In the genomic region with DNA sequence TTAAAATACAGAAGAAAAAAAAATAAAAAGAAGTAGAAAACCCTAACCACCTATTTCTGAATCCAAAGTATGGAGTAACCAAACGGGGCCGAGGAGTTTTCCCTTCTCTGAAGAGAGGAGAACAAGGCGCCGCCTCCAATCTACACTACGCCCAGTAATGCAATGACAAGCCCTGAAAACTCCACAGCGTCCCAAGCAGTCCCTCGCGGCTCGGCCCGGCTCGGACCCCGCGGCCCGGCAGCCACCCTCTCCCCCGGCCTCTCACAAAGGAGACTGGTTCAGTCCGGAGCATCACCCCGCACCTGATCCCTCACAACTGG, we compare ENCODE assay signal across 8 cellular contexts. TPM values are rescaled to one million over a fixed set of nuclear protein-coding genes. Genes with fewer than 3 reads are reported as not detected.
DNase-seq lines count a peak whose midpoint lies in the region; ATAC-seq, FAIRE-seq and TF ChIP-seq lines count a peak whose summit lies in the region.

No MANE protein-coding gene starts in this region.

- no peaks in the 10 kb centered on the region for H3K27me3 ChIP-seq in K562 (ENCODE audit: control insufficient read depth in 2 of 2, insufficient read depth in 2 of 2, low read length in 2 of 2)
- H3K27me3 ChIP-seq in left lung = no peaks in the 10 kb centered on the region
- H3K27me3 ChIP-seq in thymus (ENCODE audit: control insufficient read depth, insufficient read depth) = no peaks in the 10 kb centered on the region

- no TSS peak for BruUV-seq in K562 (replicated peaks; lab: Mats Ljungman, UMichigan)

- H3K4me2 ChIP-seq in K562 (ENCODE audit: insufficient read depth, low read length) = peak overlapping the region; percentile 91

- 0% methylated on average over 4 of the region's 17 CpGs for WGBS in K562 (ENCODE audit: insufficient coverage, low coverage, missing lambda C conversion rate)
- 1% methylated on average over 17 of the region's 17 CpGs for WGBS in thymus

- TF ChIP-seq CTCF in K562 (IDR thresholded peaks at IDR 0.05 in 2 of 3, conservative IDR thresholded peaks at IDR 0.05 in 1 of 3; ENCODE audit: insufficient read depth in 2 of 3, low read depth in 1 of 3, low read length in 3 of 3) (no peak), left lung (IDR thresholded peaks at IDR 0.05) (no peak)

- peak overlapping the region; percentile 90 for H2AFZ ChIP-seq in K562 (ENCODE audit: low read depth, low read length)

- no peak for FAIRE-seq in K562 (lab: Jason Lieb, UNC)

- H3K4me3 ChIP-seq in K562 (peak overlapping the region; percentile 99), left lung (peak overlapping the region; percentile 85 to 91), thymus (ENCODE audit: low read length) (peak overlapping the region; percentile 94)

- intact Hi-C loops in K562 (cut with micrococcal nuclease) (no loop called here), left lung (cut with DNase I) (no loop called here)

- H3K4me1 Mint-ChIP-seq in activated CD4-positive, alpha-beta T cell treated with anti-CD3 and anti-CD28 coated beads, Interleukin-2, amount 10 ng/mL, durations not matched to agents 7 days and 5 days = peaks cover 40% of the 10 kb centered on the region

- no peak for TF ChIP-seq RAD21 in K562 (CRISPR knock-in tag; conservative IDR thresholded peaks at IDR 0.05 in 1 of 2, IDR thresholded peaks at IDR 0.05 in 1 of 2)

- no peaks in the 10 kb centered on the region for H3K9me3 ChIP-seq in K562 (replicated peaks; ENCODE audit: control insufficient read depth, insufficient read depth, low read depth, low read length)
- H3K9me3 ChIP-seq in left lung = no peaks in the 10 kb centered on the region
- H3K9me3 ChIP-seq in thymus (ENCODE audit: control insufficient read depth) = no peaks in the 10 kb centered on the region

- peak overlapping the region; percentile 99 for H3K27ac Mint-ChIP-seq in activated CD4-positive, alpha-beta T cell treated with anti-CD3 and anti-CD28 coated beads, Interleukin-2, amount 10 ng/mL, durations not matched to agents 7 days and 5 days

- H3K79me2 ChIP-seq in K562 (ENCODE audit: control insufficient read depth, insufficient read depth, low read length) = peaks cover 52% of the 10 kb centered on the region

- TF ChIP-seq POLR2A in K562 (conservative IDR thresholded peaks at IDR 0.05) = no peak

- no peak for DNase-seq in activated CD4-positive, alpha-beta T cell treated with anti-CD3 and anti-CD28 coated beads, Interleukin-2, amount 10 ng/mL, durations not matched to agents 7 days and 5 days
- DNase-seq in activated CD4-positive, alpha-beta T cell treated with anti-CD3 and anti-CD28 coated beads, Interleukin-2, amount 50 U/mL, for 1 hour = no peak
- DNase-seq in K562 (ENCODE audit: extremely low read depth in 1 of 4, low spot score in 3 of 4) = no peak
- DNase-seq in left lung = no peak
- no peak for DNase-seq in stimulated activated naive CD4-positive, alpha-beta T cell (lab: John Stamatoyannopoulos, UW)
- no peak for DNase-seq in NCI-H226

- H3K27me3 Mint-ChIP-seq in activated CD4-positive, alpha-beta T cell treated with anti-CD3 and anti-CD28 coated beads, Interleukin-2, amount 10 ng/mL, durations not matched to agents 7 days and 5 days = no peaks in the 10 kb centered on the region

- POLR2A ChIA-PET in activated CD4-positive, alpha-beta T cell treated with anti-CD3 and anti-CD28 coated beads, Interleukin-2, amount 10 ng/mL, durations not matched to agents 7 days and 5 days (lab: Charles Lee) = interaction anchor here (1.8 kb wide), 1 partner anchor 18 kb away, joined by 20 read pairs; no protein-coding TSS in a partner anchor
- POLR2A ChIA-PET in K562 (lab: Yijun Ruan, JAX) = interaction anchor here (0.6 to 3.7 kb wide), 14 partner anchors 9 to 338 kb away, joined by 3 to 13 read pairs (median 4); partner anchors contain the start of genes RAB2B, SALL2 and SUPT16H

- H3K9me3 Mint-ChIP-seq in activated CD4-positive, alpha-beta T cell treated with anti-CD3 and anti-CD28 coated beads, Interleukin-2, amount 10 ng/mL, durations not matched to agents 7 days and 5 days = no peaks in the 10 kb centered on the region

- H3K4me3 Mint-ChIP-seq in activated CD4-positive, alpha-beta T cell treated with anti-CD3 and anti-CD28 coated beads, Interleukin-2, amount 10 ng/mL, durations not matched to agents 7 days and 5 days = peak overlapping the region; percentile 92

- H3K36me3 ChIP-seq in K562 (ENCODE audit: control insufficient read depth, insufficient read depth, low read length) = peaks cover 18% of the 10 kb centered on the region; the same call in 2 of the 3 replicates
- peaks cover 0 to 14% of the 10 kb centered on the region in 2 donors for H3K36me3 ChIP-seq in left lung
- H3K36me3 ChIP-seq in thymus (ENCODE audit: control insufficient read depth, insufficient read depth) = no peaks in the 10 kb centered on the region

- H3K27ac ChIP-seq in K562 (ENCODE audit: extremely low read depth, low read depth, low read length) (peak overlapping the region; percentile 84), left lung (peak overlapping the region; percentile 98), thymus (ENCODE audit: low read depth) (peak overlapping the region; percentile 87)

- in situ Hi-C loops in K562 (cut with MboI) = no loop called here

- no peaks in the 10 kb centered on the region for H3K9me1 ChIP-seq in K562 (ENCODE audit: control insufficient read depth, insufficient read depth, low read length)

- TF ChIP-seq EP300 in K562 (IDR thresholded peaks at IDR 0.05; ENCODE audit: low read length) = no peak

- ATAC-seq in HG03432 (IDR thresholded peaks at IDR 0.05; ENCODE audit: unreplicated experiment) (peak; percentile 23), K562 (peak; percentile 64), left lung (peak; percentile 46)

- H4K20me1 ChIP-seq in K562 (replicated peaks; ENCODE audit: control insufficient read depth, insufficient read depth, low read length) = no peaks in the 10 kb centered on the region

- CTCF ChIA-PET in activated CD4-positive, alpha-beta T cell treated with anti-CD3 and anti-CD28 coated beads, Interleukin-2, amount 10 ng/mL, durations not matched to agents 7 days and 5 days (lab: Charles Lee) = interaction anchor here (0.6 to 5.0 kb wide), 19 partner anchors 9 to 1044 kb away, joined by 3 to 36 read pairs (median 4); partner anchors contain the start of genes RAB2B, SUPT16H and TOX4
- CTCF ChIA-PET in K562 (lab: Yijun Ruan, JAX; ENCODE audit: low intra/inter-chr PET ratio) = no interaction called here

- peaks cover 3 to 4% of the 10 kb centered on the region in 2 experiments; a peak in 3 of 5 replicates for H3K4me1 ChIP-seq in K562 (replicated peaks in 1 of 2; ENCODE audit: control insufficient read depth in 2 of 2, insufficient read depth in 2 of 2, low read length in 2 of 2)
- peaks cover 10 to 48% of the 10 kb centered on the region in 2 donors for H3K4me1 ChIP-seq in left lung
- H3K4me1 ChIP-seq in thymus (ENCODE audit: control insufficient read depth, insufficient read depth, low read length) = peaks cover 11% of the 10 kb centered on the region

- peak overlapping the region; percentile 91 to 93 for H3K9ac ChIP-seq in K562 (ENCODE audit: insufficient read depth in 1 of 2, low read depth in 2 of 2, low read length in 2 of 2)

- peaks cover 24% of the 10 kb centered on the region for H3K36me3 Mint-ChIP-seq in activated CD4-positive, alpha-beta T cell treated with anti-CD3 and anti-CD28 coated beads, Interleukin-2, amount 10 ng/mL, durations not matched to agents 7 days and 5 days (ENCODE audit: low read depth)

RNA-seq across cellular contexts. Expression of gene CHD8, which starts 0.4 kb away (rescaled TPM):
- total RNA-seq in activated CD4-positive, alpha-beta T cell treated with anti-CD3 and anti-CD28 coated beads, Interleukin-2, amount 10 ng/mL, durations not matched to agents 7 days and 5 days = 100 to 1,000 TPM; 123 to 127 TPM
- total RNA-seq in K562 (2011; cell fraction: chromatin; rRNA removed; ENCODE audit: low replicate concordance) = 106 and 148 TPM in 2 replicates
- 49.3 and 52.2 TPM in 2 replicates for total RNA-seq in K562 (2011; cell fraction: nucleolus; rRNA removed)
- 74.3 and 91.6 TPM in 2 replicates for total RNA-seq in K562 (2011; cell fraction: nucleoplasm; rRNA removed)
- total RNA-seq in K562 (2014; rRNA removed) (34.0 and 37.3 TPM in 2 replicates), K562 (2014; rRNA removed; fragmentation: Illumina TruSeq; extraction: Trizol) (32.8 TPM in 2 replicates), K562 (2015; rRNA removed; fragmentation: Illumina TruSeq; extraction: Trizol) (33.1 and 33.6 TPM in 2 replicates), K562 (2021) (43.5 and 51.2 TPM in 2 replicates), left lung (10 to 100 TPM; 69.2 to 73.5 TPM)
- polyA plus RNA-seq in K562 (2011; rRNA removed) (11.1 and 15.3 TPM in 2 replicates), K562 (2014; fragmentation: Illumina TruSeq; extraction: Trizol) (34.5 and 36.9 TPM in 2 replicates), K562 (2014; fragmentation: Nextera tagmentation; extraction: Ambion mirVana) (10 to 100 TPM; 11.8 to 16.8 TPM), K562 (2014; rRNA removed) (18.1 and 18.8 TPM in 2 replicates), thymus (36.8 TPM)
- polyA plus RNA-seq in K562 (2011; cell fraction: cytosol; rRNA removed) = 15.5 and 21.4 TPM in 2 replicates
- 56.0 and 87.4 TPM in 2 replicates for polyA plus RNA-seq in K562 (2011; cell fraction: nucleus; rRNA removed)
- 31.9 and 65.0 TPM in 2 replicates for polyA plus RNA-seq in K562 (2012)
- 30.5 and 38.1 TPM in 2 replicates for polyA minus RNA-seq in K562 (2011; rRNA and poly(A)+ RNA removed)
- polyA minus RNA-seq in K562 (2011; cell fraction: cytosol; rRNA and poly(A)+ RNA removed) = 28.3 and 38.5 TPM in 2 replicates
- polyA minus RNA-seq in K562 (2011; cell fraction: nucleus; rRNA and poly(A)+ RNA removed) = 24.2 and 39.2 TPM in 2 replicates

RNA-seq across cellular contexts. Expression of gene RAB2B, which starts 21.2 kb away (rescaled TPM):
- 10 to 100 TPM; 23.3 to 23.8 TPM for total RNA-seq in activated CD4-positive, alpha-beta T cell treated with anti-CD3 and anti-CD28 coated beads, Interleukin-2, amount 10 ng/mL, durations not matched to agents 7 days and 5 days
- 19.5 and 32.5 TPM in 2 replicates for total RNA-seq in K562 (2011; cell fraction: chromatin; rRNA removed; ENCODE audit: low replicate concordance)
- total RNA-seq in K562 (2011; cell fraction: nucleolus; rRNA removed) = 14.9 and 15.2 TPM in 2 replicates
- total RNA-seq in K562 (2011; cell fraction: nucleoplasm; rRNA removed) = 26.8 and 40.2 TPM in 2 replicates
- total RNA-seq in K562 (2014; rRNA removed) (5.5 and 8.3 TPM in 2 replicates), K562 (2014; rRNA removed; fragmentation: Illumina TruSeq; extraction: Trizol) (12.3 and 13.3 TPM in 2 replicates), K562 (2015; rRNA removed; fragmentation: Illumina TruSeq; extraction: Trizol) (9.1 and 9.5 TPM in 2 replicates), K562 (2021) (9.8 and 10.5 TPM in 2 replicates), left lung (10 to 100 TPM; 26.8 to 30.2 TPM)
- polyA plus RNA-seq in K562 (2011; rRNA removed) (18.7 and 19.8 TPM in 2 replicates), K562 (2014; fragmentation: Illumina TruSeq; extraction: Trizol) (10.3 and 11.1 TPM in 2 replicates), K562 (2014; fragmentation: Nextera tagmentation; extraction: Ambion mirVana) (10 to 100 TPM in 1 of 2 experiments, 1 to 10 TPM in 1; 4.6 to 10.2 TPM), K562 (2014; rRNA removed) (8.8 and 11.0 TPM in 2 replicates), thymus (15.7 TPM)
- polyA plus RNA-seq in K562 (2011; cell fraction: cytosol; rRNA removed) = 7.8 and 16.5 TPM in 2 replicates
- 16.5 and 26.5 TPM in 2 replicates for polyA plus RNA-seq in K562 (2011; cell fraction: nucleus; rRNA removed)
- 9.4 and 11.5 TPM in 2 replicates for polyA plus RNA-seq in K562 (2012)
- 29.4 and 32.3 TPM in 2 replicates for polyA minus RNA-seq in K562 (2011; rRNA and poly(A)+ RNA removed)
- 5.9 and 7.5 TPM in 2 replicates for polyA minus RNA-seq in K562 (2011; cell fraction: cytosol; rRNA and poly(A)+ RNA removed)
- 8.2 and 16.6 TPM in 2 replicates for polyA minus RNA-seq in K562 (2011; cell fraction: nucleus; rRNA and poly(A)+ RNA removed)

RNA-seq across cellular contexts. Expression of gene TOX4, which starts 21.4 kb away (rescaled TPM):
- total RNA-seq in activated CD4-positive, alpha-beta T cell treated with anti-CD3 and anti-CD28 coated beads, Interleukin-2, amount 10 ng/mL, durations not matched to agents 7 days and 5 days = 10 to 100 TPM; 78.0 to 83.1 TPM
- 34.2 and 45.9 TPM in 2 replicates for total RNA-seq in K562 (2011; cell fraction: chromatin; rRNA removed; ENCODE audit: low replicate concordance)
- total RNA-seq in K562 (2011; cell fraction: nucleolus; rRNA removed) = 28.7 and 29.0 TPM in 2 replicates
- 28.7 and 30.4 TPM in 2 replicates for total RNA-seq in K562 (2011; cell fraction: nucleoplasm; rRNA removed)
- total RNA-seq in K562 (2014; rRNA removed) = 9.9 and 14.0 TPM in 2 replicates
- 23.5 and 29.5 TPM in 2 replicates for total RNA-seq in K562 (2014; rRNA removed; fragmentation: Illumina TruSeq; extraction: Trizol)
- 20.2 and 20.6 TPM in 2 replicates for total RNA-seq in K562 (2015; rRNA removed; fragmentation: Illumina TruSeq; extraction: Trizol)
- 44.0 and 47.5 TPM in 2 replicates for total RNA-seq in K562 (2021)
- 61.8 and 64.1 TPM in 2 replicates for polyA plus RNA-seq in K562 (2011; rRNA removed)
- polyA plus RNA-seq in K562 (2011; cell fraction: cytosol; rRNA removed) = 58.0 and 70.0 TPM in 2 replicates
- polyA plus RNA-seq in K562 (2011; cell fraction: nucleus; rRNA removed) = 55.1 and 55.6 TPM in 2 replicates
- 39.8 and 58.6 TPM in 2 replicates for polyA plus RNA-seq in K562 (2012)
- polyA plus RNA-seq in K562 (2014; fragmentation: Illumina TruSeq; extraction: Trizol) = 46.4 and 61.6 TPM in 2 replicates
- polyA plus RNA-seq in K562 (2014; fragmentation: Nextera tagmentation; extraction: Ambion mirVana) = 10 to 100 TPM; 41.0 to 76.5 TPM
- polyA plus RNA-seq in K562 (2014; rRNA removed) = 33.8 and 34.1 TPM in 2 replicates
- 45.4 and 52.8 TPM in 2 replicates for polyA minus RNA-seq in K562 (2011; rRNA and poly(A)+ RNA removed)
- 18.6 and 19.8 TPM in 2 replicates for polyA minus RNA-seq in K562 (2011; cell fraction: cytosol; rRNA and poly(A)+ RNA removed)
- 10.4 and 14.7 TPM in 2 replicates for polyA minus RNA-seq in K562 (2011; cell fraction: nucleus; rRNA and poly(A)+ RNA removed)
- 10 to 100 TPM; 62.9 to 67.9 TPM for total RNA-seq in left lung
- polyA plus RNA-seq in thymus = 24.2 TPM

RNA-seq across cellular contexts. Expression of gene METTL3, which starts 55.6 kb away (rescaled TPM):
- 10 to 100 TPM; 80.2 to 81.4 TPM for total RNA-seq in activated CD4-positive, alpha-beta T cell treated with anti-CD3 and anti-CD28 coated beads, Interleukin-2, amount 10 ng/mL, durations not matched to agents 7 days and 5 days
- total RNA-seq in K562 (2011; cell fraction: chromatin; rRNA removed; ENCODE audit: low replicate concordance) = 295 and 322 TPM in 2 replicates
- 198 and 212 TPM in 2 replicates for total RNA-seq in K562 (2011; cell fraction: nucleolus; rRNA removed)
- 245 and 280 TPM in 2 replicates for total RNA-seq in K562 (2011; cell fraction: nucleoplasm; rRNA removed)
- total RNA-seq in K562 (2014; rRNA removed) (47.8 and 61.1 TPM in 2 replicates), K562 (2014; rRNA removed; fragmentation: Illumina TruSeq; extraction: Trizol) (57.7 and 65.7 TPM in 2 replicates), K562 (2015; rRNA removed; fragmentation: Illumina TruSeq; extraction: Trizol) (54.7 and 60.2 TPM in 2 replicates), K562 (2021) (59.0 and 63.3 TPM in 2 replicates), left lung (10 to 100 TPM; 36.8 to 50.4 TPM)
- polyA plus RNA-seq in K562 (2011; rRNA removed) (151 and 164 TPM in 2 replicates), K562 (2014; fragmentation: Illumina TruSeq; extraction: Trizol) (68.3 and 74.8 TPM in 2 replicates), K562 (2014; fragmentation: Nextera tagmentation; extraction: Ambion mirVana) (10 to 100 TPM; 42.1 to 66.8 TPM), K562 (2014; rRNA removed) (102 and 115 TPM in 2 replicates), thymus (67.5 TPM)
- 92.2 and 102 TPM in 2 replicates for polyA plus RNA-seq in K562 (2011; cell fraction: cytosol; rRNA removed)
- polyA plus RNA-seq in K562 (2011; cell fraction: nucleus; rRNA removed) = 670 and 824 TPM in 2 replicates
- polyA plus RNA-seq in K562 (2012) = 55.0 and 67.4 TPM in 2 replicates
- 77.7 and 80.8 TPM in 2 replicates for polyA minus RNA-seq in K562 (2011; rRNA and poly(A)+ RNA removed)
- 30.7 and 37.8 TPM in 2 replicates for polyA minus RNA-seq in K562 (2011; cell fraction: cytosol; rRNA and poly(A)+ RNA removed)
- polyA minus RNA-seq in K562 (2011; cell fraction: nucleus; rRNA and poly(A)+ RNA removed) = 88.6 and 132 TPM in 2 replicates
